In genomic region chr14:74084277-74085046, GRCh38 we compare ENCODE assay signal across 8 cellular contexts.
DNase-seq lines count a peak whose midpoint lies in the region; ATAC-seq lines count a peak whose summit lies in the region.

TSS of gene ALDH6A1 (minus strand) at chr14:74084453. CDS start at chr14:74084394, 59 bp downstream.
TSS of gene LIN52 (plus strand) at chr14:74084956. CDS start at chr14:74084975, 19 bp downstream.

- DNase-seq in CD1c-positive myeloid dendritic cell (ENCODE audit: extremely low spot score) (peak; percentile 100), NCI-H748 (lab: John Stamatoyannopoulos, UW; ENCODE audit: unreplicated experiment) (peak; percentile 100), cortex of kidney (lab: John Stamatoyannopoulos, UW) (peak; percentile 71), left kidney (ENCODE audit: low read depth, low spot score) (peak; percentile 100)
- DNase-seq in activated CD4-positive, alpha-beta T cell treated with anti-CD3 and anti-CD28 coated beads, Interleukin-2, amount 50 U/mL, for 1 hour: peak; percentile 100
- peak; percentile 100 for DNase-seq in stimulated activated CD4-positive, alpha-beta T cell treated with anti-CD3 and anti-CD28 coated beads, Interleukin-2, amount 100 ng/mL, for 24 hours

- ATAC-seq in GM19372 (IDR thresholded peaks at IDR 0.05; ENCODE audit: low read depth, unreplicated experiment) (peak; percentile 93), HG03558 (IDR thresholded peaks at IDR 0.05; ENCODE audit: extremely low read depth, unreplicated experiment) (peak; percentile 70)

Comparison
In these comparisons a context has a peak if more than half of its experiments do, and no peak if none do; other contexts are left out.
1. Peak in every context shown above with its lines: DNase-seq and ATAC-seq.